In genomic region chr17:29148790-29149430, GRCh38 we compare ENCODE assay signal across 8 cellular contexts. TPM values are rescaled to one million over a fixed set of nuclear protein-coding genes. Genes with fewer than 3 reads are reported as not detected.
DNase-seq lines count a peak whose midpoint lies in the region; ATAC-seq and TF ChIP-seq lines count a peak whose summit lies in the region.

No MANE protein-coding gene starts in this region.

- ATAC-seq in HG02759 (IDR thresholded peaks at IDR 0.05; ENCODE audit: unreplicated experiment) (peak; percentile 88), T-cell (replicated peaks in 1 of 4) (peak; percentile 93 to 98 (median 93)), left ventricle myocardium superior (peak; percentile 94), psoas muscle (peak; percentile 92 to 96 (median 94))

- DNase-seq in NCI-H1417 treated with DMSO at 0.1 percent for 48 hours (lab: John Stamatoyannopoulos, UW): peak; percentile 54
- peak; percentile 74 to 93 (median 86) for DNase-seq in T-cell
- peak; percentile 78 for DNase-seq in amniotic stem cell (lab: John Stamatoyannopoulos, UW)
- peak; percentile 98 for DNase-seq in left ventricle myocardium superior
- peak; percentile 96 to 98 for DNase-seq in psoas muscle

- H3K4me3 Mint-ChIP-seq in T-cell: peak overlapping the region; percentile 70 to 74 (median 73)

- POLR2A ChIA-PET in T-cell (lab: Charles Lee): interaction anchor here in 1 of 2 donors (2.4 kb wide), 1 partner anchor 145 kb away, joined by 17 read pairs; the partner anchor contains the start of gene NUFIP2

- no peaks in the 10 kb centered on the region for H3K27me3 Mint-ChIP-seq in T-cell

- 3 to 5% (median 4%) methylated on average over 32 to 34 of the region's 34 CpGs for WGBS in psoas muscle, 3 donors
- 4% methylated on average over 34 of the region's 34 CpGs for WGBS in urinary bladder

- CTCF ChIA-PET in T-cell (lab: Charles Lee): interaction anchor here (0.6 to 6.8 kb wide), 18 partner anchors 9 to 221 kb away, joined by 3 to 184 read pairs (median 7); partner anchors contain the start of genes MYO18A (in 2 of the 2) and NUFIP2 (in 2 of the 2)

- H3K4me1 Mint-ChIP-seq in T-cell: peaks cover 38 to 53% (median 49%) of the 10 kb centered on the region in 3 donors

- H3K4me1 ChIP-seq in psoas muscle: peaks cover 35% of the 10 kb centered on the region
- no peaks in the 10 kb centered on the region for H3K4me1 ChIP-seq in urinary bladder (ENCODE audit: insufficient read depth)

- no peaks in the 10 kb centered on the region for H3K9me3 Mint-ChIP-seq in T-cell

- intact Hi-C loops in left ventricle myocardium superior (cut with micrococcal nuclease) (loop anchor here (5.0 kb wide), 1 partner anchor 68 kb away; no protein-coding TSS in a partner anchor), psoas muscle (cut with DNase I) (loop anchor here (1.0 to 2.0 kb wide), 5 partner anchors 30 to 144 kb away; no protein-coding TSS in a partner anchor)

- peak overlapping the region; percentile 80 for H3K27ac ChIP-seq in psoas muscle
- peak overlapping the region; percentile 83 for H3K27ac ChIP-seq in urinary bladder (ENCODE audit: low read depth)

- H3K4me3 ChIP-seq in GM12875 (ENCODE audit: low read depth, low read length): peak overlapping the region; percentile 42
- peak overlapping the region; percentile 66 for H3K4me3 ChIP-seq in psoas muscle
- H3K4me3 ChIP-seq in urinary bladder (ENCODE audit: low read depth, low read length): peak overlapping the region; percentile 48

- peak overlapping the region; percentile 86 to 88 for H3K27ac Mint-ChIP-seq in T-cell

- H3K27me3 ChIP-seq in psoas muscle (ENCODE audit: insufficient read depth in 3 of 3, low read length in 2 of 3): no peaks in the 10 kb centered on the region

- H3K9me3 ChIP-seq in psoas muscle: no peaks in the 10 kb centered on the region

- no peaks in the 10 kb centered on the region for H3K36me3 Mint-ChIP-seq in T-cell

- no peaks in the 10 kb centered on the region for H3K36me3 ChIP-seq in psoas muscle (ENCODE audit: insufficient read depth in 1 of 2, low read depth in 1 of 2)
- no peaks in the 10 kb centered on the region for H3K36me3 ChIP-seq in urinary bladder (ENCODE audit: insufficient read depth)

- TF ChIP-seq CTCF in GM12875 (IDR thresholded peaks at IDR 0.05; ENCODE audit: borderline replicate concordance, insufficient read depth, low read depth, low read length): peak; percentile 98
- peak; percentile 98 for TF ChIP-seq CTCF in psoas muscle (IDR thresholded peaks at IDR 0.05)

RNA-seq across cellular contexts. Expression of gene MYO18A, which starts 31.3 kb away (rescaled TPM):
- total RNA-seq in T-cell (100 to 1,000 TPM; 119 to 151 (median 145) TPM), left ventricle myocardium superior (346 TPM), psoas muscle (1,000 to 10,000 TPM in 2 of 4 donors, 100 to 1,000 TPM in 2; 770 to 1,274 (median 938) TPM), urinary bladder (33.8 TPM)
- polyA plus RNA-seq in psoas muscle (100 to 1,000 TPM; 142 to 538 (median 318) TPM), urinary bladder (30.6 TPM)

Comparison
In these comparisons a context has a peak if more than half of its experiments do, and no peak if none do; other contexts are left out.
1. Peak in every context shown above with its lines: DNase-seq, ATAC-seq, H3K4me3 ChIP-seq and H3K27ac ChIP-seq.